Comparison of ENCODE assay signal across 1 cellular context in the genomic region with DNA sequence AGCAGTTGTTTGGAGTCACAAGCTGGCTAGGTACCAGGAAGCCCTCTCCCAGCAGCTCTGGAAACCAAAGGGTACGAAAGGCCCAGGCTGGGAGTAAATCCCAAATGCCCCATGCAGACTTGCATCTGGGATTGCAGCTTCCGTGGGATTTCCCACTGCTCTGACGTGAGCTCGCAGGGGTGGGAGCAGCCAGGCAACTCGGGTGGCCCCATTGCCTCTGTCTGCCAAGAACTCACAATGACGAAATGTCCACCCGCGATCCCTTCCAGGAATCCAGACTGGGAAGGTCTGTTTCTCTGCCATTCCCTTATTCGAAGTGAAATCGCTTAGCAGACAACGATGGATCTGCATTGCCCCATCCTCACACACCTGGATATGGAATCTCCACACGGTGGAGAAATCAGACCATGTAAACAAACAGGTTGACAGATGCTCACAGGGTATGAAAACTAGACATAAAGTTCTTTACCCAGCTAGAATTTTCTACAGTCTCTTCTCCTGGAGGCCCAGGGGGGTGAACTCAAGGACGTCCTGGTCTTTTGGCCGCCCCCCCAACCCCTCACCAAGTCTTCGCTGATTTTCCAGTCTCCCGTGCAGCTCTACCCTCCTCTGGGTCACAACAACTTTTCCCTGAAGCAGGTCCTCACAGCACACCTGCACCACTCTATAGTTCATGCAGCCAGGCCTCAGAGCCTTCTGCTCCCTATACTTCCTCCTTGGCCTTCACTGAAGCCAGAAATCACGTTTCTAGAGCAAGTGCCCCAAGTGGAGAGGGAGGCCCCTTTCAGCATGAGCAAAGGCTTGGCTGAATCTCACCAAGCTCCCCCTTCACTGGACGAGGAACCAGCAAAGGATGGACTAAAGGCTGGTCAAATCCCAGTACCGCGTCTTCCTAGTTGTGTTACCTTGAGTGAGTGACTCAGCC.
TF ChIP-seq lines count a peak whose summit lies in the region.

No MANE protein-coding gene starts in this region.

TF ChIP-seq in GM23338, 12 proteins besides CTCF, POLR2A, EP300 and RAD21 (continued from another document):
- TF ChIP-seq, protein P1, sequence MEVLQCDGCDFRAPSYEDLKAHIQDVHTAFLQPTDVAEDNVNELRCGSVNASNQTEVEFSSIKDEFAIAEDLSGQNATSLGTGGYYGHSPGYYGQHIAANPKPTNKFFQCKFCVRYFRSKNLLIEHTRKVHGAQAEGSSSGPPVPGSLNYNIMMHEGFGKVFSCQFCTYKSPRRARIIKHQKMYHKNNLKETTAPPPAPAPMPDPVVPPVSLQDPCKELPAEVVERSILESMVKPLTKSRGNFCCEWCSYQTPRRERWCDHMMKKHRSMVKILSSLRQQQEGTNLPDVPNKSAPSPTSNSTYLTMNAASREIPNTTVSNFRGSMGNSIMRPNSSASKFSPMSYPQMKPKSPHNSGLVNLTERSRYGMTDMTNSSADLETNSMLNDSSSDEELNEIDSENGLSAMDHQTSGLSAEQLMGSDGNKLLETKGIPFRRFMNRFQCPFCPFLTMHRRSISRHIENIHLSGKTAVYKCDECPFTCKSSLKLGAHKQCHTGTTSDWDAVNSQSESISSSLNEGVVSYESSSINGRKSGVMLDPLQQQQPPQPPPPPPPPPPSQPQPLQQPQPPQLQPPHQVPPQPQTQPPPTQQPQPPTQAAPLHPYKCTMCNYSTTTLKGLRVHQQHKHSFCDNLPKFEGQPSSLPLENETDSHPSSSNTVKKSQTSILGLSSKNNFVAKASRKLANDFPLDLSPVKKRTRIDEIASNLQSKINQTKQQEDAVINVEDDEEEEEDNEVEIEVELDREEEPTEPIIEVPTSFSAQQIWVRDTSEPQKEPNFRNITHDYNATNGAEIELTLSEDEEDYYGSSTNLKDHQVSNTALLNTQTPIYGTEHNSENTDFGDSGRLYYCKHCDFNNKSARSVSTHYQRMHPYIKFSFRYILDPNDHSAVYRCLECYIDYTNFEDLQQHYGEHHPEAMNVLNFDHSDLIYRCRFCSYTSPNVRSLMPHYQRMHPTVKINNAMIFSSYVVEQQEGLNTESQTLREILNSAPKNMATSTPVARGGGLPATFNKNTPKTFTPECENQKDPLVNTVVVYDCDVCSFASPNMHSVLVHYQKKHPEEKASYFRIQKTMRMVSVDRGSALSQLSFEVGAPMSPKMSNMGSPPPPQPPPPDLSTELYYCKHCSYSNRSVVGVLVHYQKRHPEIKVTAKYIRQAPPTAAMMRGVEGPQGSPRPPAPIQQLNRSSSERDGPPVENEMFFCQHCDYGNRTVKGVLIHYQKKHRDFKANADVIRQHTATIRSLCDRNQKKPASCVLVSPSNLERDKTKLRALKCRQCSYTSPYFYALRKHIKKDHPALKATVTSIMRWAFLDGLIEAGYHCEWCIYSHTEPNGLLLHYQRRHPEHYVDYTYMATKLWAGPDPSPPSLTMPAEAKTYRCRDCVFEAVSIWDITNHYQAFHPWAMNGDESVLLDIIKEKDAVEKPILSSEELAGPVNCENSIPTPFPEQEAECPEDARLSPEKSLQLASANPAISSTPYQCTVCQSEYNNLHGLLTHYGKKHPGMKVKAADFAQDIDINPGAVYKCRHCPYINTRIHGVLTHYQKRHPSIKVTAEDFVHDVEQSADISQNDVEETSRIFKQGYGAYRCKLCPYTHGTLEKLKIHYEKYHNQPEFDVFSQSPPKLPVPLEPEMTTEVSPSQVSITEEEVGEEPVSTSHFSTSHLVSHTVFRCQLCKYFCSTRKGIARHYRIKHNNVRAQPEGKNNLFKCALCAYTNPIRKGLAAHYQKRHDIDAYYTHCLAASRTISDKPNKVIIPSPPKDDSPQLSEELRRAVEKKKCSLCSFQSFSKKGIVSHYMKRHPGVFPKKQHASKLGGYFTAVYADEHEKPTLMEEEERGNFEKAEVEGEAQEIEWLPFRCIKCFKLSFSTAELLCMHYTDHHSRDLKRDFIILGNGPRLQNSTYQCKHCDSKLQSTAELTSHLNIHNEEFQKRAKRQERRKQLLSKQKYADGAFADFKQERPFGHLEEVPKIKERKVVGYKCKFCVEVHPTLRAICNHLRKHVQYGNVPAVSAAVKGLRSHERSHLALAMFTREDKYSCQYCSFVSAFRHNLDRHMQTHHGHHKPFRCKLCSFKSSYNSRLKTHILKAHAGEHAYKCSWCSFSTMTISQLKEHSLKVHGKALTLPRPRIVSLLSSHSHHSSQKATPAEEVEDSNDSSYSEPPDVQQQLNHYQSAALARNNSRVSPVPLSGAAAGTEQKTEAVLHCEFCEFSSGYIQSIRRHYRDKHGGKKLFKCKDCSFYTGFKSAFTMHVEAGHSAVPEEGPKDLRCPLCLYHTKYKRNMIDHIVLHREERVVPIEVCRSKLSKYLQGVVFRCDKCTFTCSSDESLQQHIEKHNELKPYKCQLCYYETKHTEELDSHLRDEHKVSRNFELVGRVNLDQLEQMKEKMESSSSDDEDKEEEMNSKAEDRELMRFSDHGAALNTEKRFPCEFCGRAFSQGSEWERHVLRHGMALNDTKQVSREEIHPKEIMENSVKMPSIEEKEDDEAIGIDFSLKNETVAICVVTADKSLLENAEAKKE (CRISPR knock-in tag; IDR thresholded peaks at IDR 0.05): no peak
- no peak for TF ChIP-seq POLR2AphosphoS5 (IDR thresholded peaks at IDR 0.05; ENCODE audit: low read depth)
